9 cellular contexts compared by ENCODE assay signal in genomic region chr15:62163847-62164499, GRCh38. TPM values are rescaled to one million over a fixed set of nuclear protein-coding genes. Genes with fewer than 3 reads are reported as not detected.
DNase-seq lines count a peak whose midpoint lies in the region; ATAC-seq and TF ChIP-seq lines count a peak whose summit lies in the region.
"Had no signal": no experiment of that assay in that cellular context is flagged by ENCODE, and none has a peak within 500 bp of the region (broad histone marks: within the 10 kb centered on the region; RNA-seq: fewer than 3 reads in every experiment).

No MANE protein-coding gene starts in this region.

- peaks cover 46 to 84% (median 56%) of the 10 kb centered on the region in 5 donors for H3K27me3 Mint-ChIP-seq in naive thymus-derived CD8-positive, alpha-beta T cell

- H3K27me3 ChIP-seq in DND-41 (ENCODE audit: insufficient read depth, low read length, poor library complexity) (no peaks in the 10 kb centered on the region), Peyer's patch (no peaks in the 10 kb centered on the region), heart left ventricle (peaks cover 0 to 62% (median 28%) of the 10 kb centered on the region in 9 donors), parathyroid adenoma (ENCODE audit: control insufficient read depth, insufficient read depth, low read length) (no peaks in the 10 kb centered on the region)

- H3K36me3 Mint-ChIP-seq in naive thymus-derived CD8-positive, alpha-beta T cell, result no peaks in the 10 kb centered on the region
- H3K36me3 Mint-ChIP-seq: activated naive CD4-positive, alpha-beta T cell treated with anti-CD3 and anti-CD28 coated beads, Interleukin-2, amount 10 ng/mL, durations not matched to agents 7 days and 5 days had no signal

- no peak for TF ChIP-seq CTCF in DND-41 (IDR thresholded peaks at IDR 0.05; ENCODE audit: borderline replicate concordance, extremely low read depth, low read length, poor library complexity, severe bottlenecking)
- TF ChIP-seq CTCF in Peyer's patch (IDR thresholded peaks at IDR 0.05), result no peak
- TF ChIP-seq CTCF in heart left ventricle (IDR thresholded peaks at IDR 0.05), result peak in 1 of 12 donors; percentile 6
- TF ChIP-seq CTCF in parathyroid adenoma (IDR thresholded peaks at IDR 0.05), result no peak

- peaks cover 31% of the 10 kb centered on the region for H3K79me2 ChIP-seq in DND-41 (ENCODE audit: insufficient read depth, low read length)
- H3K79me2 ChIP-seq in parathyroid adenoma, result no peaks in the 10 kb centered on the region

- H3K4me3 ChIP-seq in DND-41 (ENCODE audit: low read depth in 1 of 2, low read length in 2 of 2) (peak overlapping the region; percentile 40 to 52; a peak in 3 of 4 replicates), Peyer's patch (peak overlapping the region; percentile 27 to 63 (median 48)), heart left ventricle (peak overlapping the region; percentile 41 to 73 (median 57)), parathyroid adenoma (ENCODE audit: low read depth, low read length) (no peak overlapping the region)

- no peak for TF ChIP-seq POLR2A in Peyer's patch (IDR thresholded peaks at IDR 0.05)
- no peak for TF ChIP-seq POLR2A in heart left ventricle (IDR thresholded peaks at IDR 0.05)

- H3K4me2 ChIP-seq in DND-41 (ENCODE audit: insufficient read depth, low read length) (peak overlapping the region; percentile 57), parathyroid adenoma (ENCODE audit: low read length) (no peak overlapping the region)

- peaks cover 25% of the 10 kb centered on the region for H3K4me1 ChIP-seq in DND-41 (ENCODE audit: insufficient read depth, low read length)
- H3K4me1 ChIP-seq in Peyer's patch, result peaks cover 0 to 6% (median 0%) of the 10 kb centered on the region in 4 donors
- H3K4me1 ChIP-seq in heart left ventricle, result peaks cover 0 to 23% (median 8%) of the 10 kb centered on the region in 12 donors
- H3K4me1 ChIP-seq in parathyroid adenoma, result no peaks in the 10 kb centered on the region

- H3K4me3 Mint-ChIP-seq in naive thymus-derived CD8-positive, alpha-beta T cell, result peak overlapping the region in 2 of 10 donors; percentile 33 to 49

- 1 to 7% (median 3%) methylated on average over 20 to 86 of the region's 86 CpGs for WGBS in heart left ventricle, 4 donors

- no peaks in the 10 kb centered on the region for H4K20me1 ChIP-seq in DND-41 (ENCODE audit: insufficient read depth, low read length)

- ATAC-seq in DND-41 (ENCODE audit: insufficient read depth, low read depth), result no peak; the same call in 2 of the 3 replicates
- peak in 2 of 4 donors; percentile 34 to 65 for ATAC-seq in heart left ventricle
- no peak for ATAC-seq in naive thymus-derived CD8-positive, alpha-beta T cell

- intact Hi-C loops in heart left ventricle (cut with DNase I), result loop anchor here in 3 of 10 donors (2.0 to 10.0 kb wide), 4 partner anchors 37 to 97 kb away; partner anchors contain the start of gene C2CD4A (in 1 of the 3)

- DNase-seq in DND-41 (peak; percentile 11), Peyer's patch (peak in 2 of 3 donors; percentile 47 to 66), heart left ventricle (peak in 2 of 5 donors; percentile 23 to 69), DMS79 treated with DMSO at 0.1 percent for 48 hours (lab: John Stamatoyannopoulos, UW) (no peak), RPMI8226 (no peak), KBM-7 (no peak)
- DNase-seq in naive thymus-derived CD8-positive, alpha-beta T cell, result no peak
- DNase-seq: activated naive CD4-positive, alpha-beta T cell treated with anti-CD3 and anti-CD28 coated beads, Interleukin-2, amount 10 ng/mL, durations not matched to agents 7 days and 5 days had no signal

- peak overlapping the region; percentile 61 for H3K27ac ChIP-seq in DND-41 (ENCODE audit: low read length)
- H3K27ac ChIP-seq in Peyer's patch, result peak overlapping the region in 3 of 4 donors; percentile 23 to 40 (median 35)
- peak overlapping the region; percentile 61 to 83 (median 78) for H3K27ac ChIP-seq in heart left ventricle
- no peak overlapping the region for H3K27ac ChIP-seq in parathyroid adenoma

- POLR2A ChIA-PET in naive thymus-derived CD8-positive, alpha-beta T cell (lab: Charles Lee), result no interaction called here

- H3K9ac ChIP-seq in DND-41 (ENCODE audit: low read depth, low read length) (peak overlapping the region; percentile 64), parathyroid adenoma (no peak overlapping the region)

- H3K4me1 Mint-ChIP-seq in naive thymus-derived CD8-positive, alpha-beta T cell, result peaks cover 2 to 17% (median 17%) of the 10 kb centered on the region in 4 donors

- H2AFZ ChIP-seq in DND-41 (ENCODE audit: low read depth, low read length), result no peak overlapping the region
- H2AFZ ChIP-seq in parathyroid adenoma, result peak overlapping the region; percentile 38

- H3K9me3 Mint-ChIP-seq in naive thymus-derived CD8-positive, alpha-beta T cell, result peaks cover 0 to 9% (median under 1%) of the 10 kb centered on the region in 9 donors
- H3K9me3 Mint-ChIP-seq: activated naive CD4-positive, alpha-beta T cell treated with anti-CD3 and anti-CD28 coated beads, Interleukin-2, amount 10 ng/mL, durations not matched to agents 7 days and 5 days had no signal

- H3K36me3 ChIP-seq in DND-41 (ENCODE audit: insufficient read depth, low read length) (peaks cover 6% of the 10 kb centered on the region; the same call in 1 of the 2 replicates), Peyer's patch (no peaks in the 10 kb centered on the region), heart left ventricle (no peaks in the 10 kb centered on the region), parathyroid adenoma (ENCODE audit: control insufficient read depth, insufficient read depth, low read length) (no peaks in the 10 kb centered on the region)

- in situ Hi-C loops in KBM-7 (cut with MboI; ENCODE audit: low pct_unique_long_range_greater_than_20kb, low sequenced_read_pairs), result no loop called here

- no peak overlapping the region for H3K27ac Mint-ChIP-seq in naive thymus-derived CD8-positive, alpha-beta T cell
- H3K27ac Mint-ChIP-seq: activated naive CD4-positive, alpha-beta T cell treated with anti-CD3 and anti-CD28 coated beads, Interleukin-2, amount 10 ng/mL, durations not matched to agents 7 days and 5 days had no signal

- H3K9me3 ChIP-seq in DND-41 (ENCODE audit: insufficient read depth, low read length, severe bottlenecking) (no peaks in the 10 kb centered on the region), Peyer's patch (no peaks in the 10 kb centered on the region), heart left ventricle (no peaks in the 10 kb centered on the region), parathyroid adenoma (ENCODE audit: control insufficient read depth, low read length) (no peaks in the 10 kb centered on the region)

RNA-seq across cellular contexts. Expression of gene C2CD4B, which starts 1.1 kb away (rescaled TPM):
- total RNA-seq in Peyer's patch, result 1 to 10 TPM; 1.8 to 9.9 (median 3.5) TPM
- 1 to 10 TPM in 7 of 9 donors, under 1 TPM in 2; 0.65 to 8.4 (median 2.3) TPM for total RNA-seq in heart left ventricle
- polyA plus RNA-seq in heart left ventricle, result 1 to 10 TPM in 1 of 2 donors, under 1 TPM in 1; 0.65 to 1.3 TPM
- not detected for total RNA-seq in naive thymus-derived CD8-positive, alpha-beta T cell
- not detected for polyA plus RNA-seq in naive thymus-derived CD8-positive, alpha-beta T cell

Comparison
In these comparisons a context has a peak if more than half of its experiments do, and no peak if none do; other contexts are left out.
1. DNase-seq: peak in DND-41 (single experiment) and Peyer's patch (2 of 3); none in DMS79 treated with DMSO at 0.1 percent for 48 hours (single experiment), RPMI8226 (single experiment), KBM-7 (single experiment) and naive thymus-derived CD8-positive, alpha-beta T cell (0 of 10).